9 cellular contexts compared by ENCODE assay signal in the genomic region with DNA sequence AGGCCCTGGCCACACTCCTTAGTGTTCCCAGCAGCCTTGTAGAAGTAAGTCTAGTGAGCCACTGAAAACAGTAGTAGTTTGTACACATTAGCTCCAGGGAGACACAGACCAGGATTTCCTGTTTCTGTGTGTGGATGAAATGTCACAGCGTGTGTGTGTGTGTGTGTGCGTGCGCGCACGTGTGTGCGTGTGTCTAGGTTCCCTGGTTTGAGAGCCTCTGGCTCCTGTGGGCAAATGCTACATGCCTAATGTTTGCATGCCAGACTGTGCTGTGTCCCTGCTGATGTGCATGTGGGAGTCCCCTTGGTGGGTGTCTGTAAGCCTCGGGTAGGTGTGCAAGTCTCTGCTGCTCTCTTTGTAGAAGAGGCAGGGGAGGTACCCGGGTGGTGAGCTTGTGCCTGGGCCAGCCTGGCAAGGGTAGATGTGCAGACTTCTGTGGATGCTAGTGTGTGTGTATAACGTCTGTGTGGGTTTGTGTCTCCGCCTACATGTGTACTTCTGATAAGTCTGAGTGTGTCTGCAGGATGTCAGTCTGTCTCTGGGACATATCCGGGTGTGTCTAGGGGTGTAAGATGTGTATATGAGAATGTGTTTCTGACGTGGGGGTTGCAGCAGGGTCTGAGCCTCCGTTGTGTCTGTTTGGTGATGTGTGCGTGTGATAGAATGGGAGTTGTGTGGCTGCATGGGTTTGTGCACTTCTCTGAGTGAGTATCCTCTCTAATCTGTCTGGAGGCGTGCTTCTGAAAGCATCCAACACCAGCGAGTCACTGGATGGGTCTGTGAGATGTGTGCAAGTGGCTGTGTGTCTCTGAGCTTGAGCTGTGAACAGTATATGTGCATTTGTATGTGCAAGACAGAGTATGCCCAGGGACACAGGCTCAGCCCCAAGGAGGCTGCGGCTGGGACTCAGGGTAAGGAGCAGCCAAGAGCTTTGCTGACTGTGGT. TPM values are rescaled to one million over a fixed set of nuclear protein-coding genes. Genes with fewer than 3 reads are reported as not detected.
DNase-seq lines count a peak whose midpoint lies in the region; ATAC-seq and TF ChIP-seq lines count a peak whose summit lies in the region.
"Had no signal": no experiment of that assay in that cellular context is flagged by ENCODE, and none has a peak within 500 bp of the region (broad histone marks: within the 10 kb centered on the region; RNA-seq: fewer than 3 reads in every experiment).

No MANE protein-coding gene starts in this region.

- peaks cover 60% of the 10 kb centered on the region for H3K9me1 ChIP-seq in IMR-90 (ENCODE audit: insufficient read depth, low read length)

- no peaks in the 10 kb centered on the region for H3K9me2 ChIP-seq in PC-9 (ENCODE audit: insufficient read depth)

- H3K9me3 Mint-ChIP-seq in activated B cell treated with CpG ODN at 0.5 μM for 24 hours (no peaks in the 10 kb centered on the region), immature natural killer cell (no peaks in the 10 kb centered on the region)

- no peaks in the 10 kb centered on the region for H3K27me3 Mint-ChIP-seq in activated B cell treated with CpG ODN at 0.5 μM for 24 hours
- H3K27me3 Mint-ChIP-seq in immature natural killer cell (ENCODE audit: low read depth in 3 of 3), result peaks cover 2 to 3% (median 2%) of the 10 kb centered on the region in 3 donors

- H3K4me1 Mint-ChIP-seq in activated B cell treated with CpG ODN at 0.5 μM for 24 hours (peaks cover 83% of the 10 kb centered on the region), immature natural killer cell (peaks cover 5 to 7% of the 10 kb centered on the region in 2 donors)

- H4K8ac ChIP-seq in IMR-90 (ENCODE audit: low read depth in 2 of 2, low read length in 2 of 2), result peak overlapping the region in 1 of 2 experiments; percentile 38; a peak in 1 of 4 replicates

- intact Hi-C loops in IMR-90 (cut with micrococcal nuclease), result no loop called here
- intact Hi-C loops in activated B cell treated with CpG ODN at 0.5 μM for 24 hours (cut with micrococcal nuclease), result no loop called here
- intact Hi-C loops in esophagus squamous epithelium (cut with DNase I), result no loop called here
- intact Hi-C loops in PC-9 (cut with micrococcal nuclease; ENCODE audit: unreplicated experiment), result no loop called here

- peaks cover 14% of the 10 kb centered on the region for H3K36me3 ChIP-seq in IMR-90 (ENCODE audit: control insufficient read depth, insufficient read depth, low read length)
- H3K36me3 ChIP-seq in esophagus squamous epithelium, result peaks cover 0 to 16% (median 0%) of the 10 kb centered on the region in 3 donors
- H3K36me3 ChIP-seq in PC-9 (ENCODE audit: low read depth), result no peaks in the 10 kb centered on the region

- H3K27ac Mint-ChIP-seq in activated B cell treated with CpG ODN at 0.5 μM for 24 hours (peak overlapping the region; percentile 4), immature natural killer cell (peak overlapping the region in 1 of 6 donors; percentile 37)

- no peak for TF ChIP-seq POLR2A in IMR-90 (IDR thresholded peaks at IDR 0.05; ENCODE audit: low read depth, low read length)
- no peak for TF ChIP-seq POLR2A in esophagus squamous epithelium (IDR thresholded peaks at IDR 0.05)

- peak; percentile 56 for DNase-seq in IMR-90
- DNase-seq in activated B cell treated with CpG ODN at 0.5 μM for 24 hours, result no peak
- DNase-seq in esophagus squamous epithelium (lab: John Stamatoyannopoulos, UW), result no peak
- DNase-seq in immature natural killer cell, result no peak
- DNase-seq in PC-9, result no peak
- no peak for DNase-seq in dedifferentiated amniotic fluid mesenchymal stem cell (ENCODE audit: extremely low spot score)

- peaks cover 13% of the 10 kb centered on the region; the same call in 1 of the 2 replicates for H3F3A ChIP-seq in PC-9 (ENCODE audit: insufficient read depth, low read depth)

- peak overlapping the region; percentile 7; the same call in 1 of the 2 replicates for H3K4me2 ChIP-seq in IMR-90 (ENCODE audit: low read depth, low read length)
- H3K4me2 ChIP-seq in PC-9, result no peak overlapping the region

- dilution Hi-C loops in IMR-90 (cut with HindIII; ENCODE audit: low sequenced_read_pairs, unreplicated experiment), result no loop called here

- peak overlapping the region; percentile 73 for H3K23ac ChIP-seq in IMR-90 (ENCODE audit: low read depth, low read length)

- H3K9me3 ChIP-seq in IMR-90 (ENCODE audit: control insufficient read depth, insufficient read depth, low read length), result no peaks in the 10 kb centered on the region
- H3K9me3 ChIP-seq in esophagus squamous epithelium, result no peaks in the 10 kb centered on the region
- H3K9me3 ChIP-seq in PC-9 (ENCODE audit: insufficient read depth, low read depth), result no peaks in the 10 kb centered on the region

- peak overlapping the region; percentile 3; the same call in 1 of the 2 replicates for H4K5ac ChIP-seq in IMR-90 (ENCODE audit: low read depth, low read length)

- BruUV-seq in IMR-90 (replicated peaks; lab: Mats Ljungman, UMichigan) (no TSS peak), PC-9 (replicated peaks; lab: Mats Ljungman, UMichigan) (no TSS peak)

- H3K56ac ChIP-seq in IMR-90 (ENCODE audit: extremely low read depth, insufficient read depth, low read length), result no peak overlapping the region

- no peak overlapping the region for H3K9ac ChIP-seq in IMR-90 (ENCODE audit: low read depth, low read length)

- no peak overlapping the region for H2BK15ac ChIP-seq in IMR-90 (ENCODE audit: low read depth, low read length)

- H3K14ac ChIP-seq in IMR-90 (replicated peaks; ENCODE audit: low read depth, low read length), result peak overlapping the region; percentile 25

- POLR2A ChIA-PET in IMR-90 (lab: Charles Lee; ENCODE audit: unreplicated experiment), result interaction anchor here (0.6 kb wide), 1 partner anchor 9 kb away, joined by 4 read pairs; no protein-coding TSS in a partner anchor
- POLR2A ChIA-PET in activated B cell treated with CpG ODN at 0.5 μM for 24 hours (lab: Charles Lee), result interaction anchor here (0.6 to 1.4 kb wide), 6 partner anchors 9 to 83 kb away, joined by 3 to 6 read pairs (median 4); a partner anchor contains a TSS
- POLR2A ChIA-PET in PC-9 (lab: Charles Lee; ENCODE audit: unreplicated experiment), result interaction anchor here (0.6 to 0.7 kb wide), 4 partner anchors 37 to 770 kb away, joined by 3 to 8 read pairs (median 4); no protein-coding TSS in a partner anchor

- H3K27ac ChIP-seq in IMR-90 (ENCODE audit: insufficient read depth, low read length) (peak overlapping the region; percentile 32; the same call in 1 of the 2 replicates), esophagus squamous epithelium (peak overlapping the region; percentile 31 to 87 (median 66)), skin epidermis (peak overlapping the region in 15 of 21 experiments; percentile 0 to 81 (median 45)), PC-9 (no peak overlapping the region)

- H3K79me1 ChIP-seq in IMR-90 (ENCODE audit: low read depth in 1 of 2, low read length in 2 of 2), result peaks cover 14 to 92% of the 10 kb centered on the region in 2 experiments; a peak in 3 of 4 replicates

- H4K20me1 ChIP-seq in IMR-90 (ENCODE audit: insufficient read depth, low read length), result peaks cover 79% of the 10 kb centered on the region
- H4K20me1 ChIP-seq in PC-9 (ENCODE audit: insufficient read depth), result no peaks in the 10 kb centered on the region; the same call in 1 of the 2 replicates

- WGBS in IMR-90 (ENCODE audit: extremely low coverage in 2 of 2, insufficient read length in 1 of 2), 2 experiments, result 65% methylated on average over 11 of the region's 17 CpGs; no CpG with 5 or more reads in 1 of the 2 experiments
- WGBS in esophagus squamous epithelium, 2 donors, result 43 to 46% methylated on average over 8 to 10 of the region's 17 CpGs

- peak overlapping the region; percentile 79 for H2AK9ac ChIP-seq in IMR-90 (replicated peaks; ENCODE audit: low read depth, low read length, poor library complexity)

- H2BK5ac ChIP-seq in IMR-90 (ENCODE audit: low read depth, low read length, poor library complexity, severe bottlenecking), result peak overlapping the region; percentile 40

- peak overlapping the region; percentile 38; the same call in 1 of the 2 replicates for H4K91ac ChIP-seq in IMR-90 (ENCODE audit: insufficient read depth, low read depth, low read length)

- peak overlapping the region; percentile 8 for H3K4ac ChIP-seq in IMR-90 (ENCODE audit: low read depth, low read length)

- H2BK120ac ChIP-seq in IMR-90 (ENCODE audit: low read depth, low read length), result peak overlapping the region; percentile 22; the same call in 1 of the 2 replicates

- H3K4me3 ChIP-seq in IMR-90 (ENCODE audit: insufficient read depth, low read depth, low read length) (no peak overlapping the region), esophagus squamous epithelium (no peak overlapping the region), skin epidermis (no peak overlapping the region), PC-9 (no peak overlapping the region)

- H3K4me3 Mint-ChIP-seq in activated B cell treated with CpG ODN at 0.5 μM for 24 hours, result no peak overlapping the region
- H3K4me3 Mint-ChIP-seq in immature natural killer cell, result no peak overlapping the region

- in situ Hi-C loops in IMR-90 (cut with MboI; ENCODE audit: low sequenced_read_pairs), result no loop called here

- H3K4me1 ChIP-seq in IMR-90 (ENCODE audit: control insufficient read depth, insufficient read depth, low read length) (peaks cover 58% of the 10 kb centered on the region), esophagus squamous epithelium (peaks cover 49 to 97% (median 91%) of the 10 kb centered on the region in 3 donors), PC-9 (replicated peaks; ENCODE audit: insufficient read depth) (0 out of 2 replicates have a peak, but pooled peaks cover 7% of the 10 kb centered on the region)

- no peak overlapping the region for H2AFZ ChIP-seq in IMR-90 (replicated peaks; ENCODE audit: low read length, poor library complexity)
- H2AFZ ChIP-seq in PC-9, result no peak overlapping the region

- H2AK5ac ChIP-seq in IMR-90 (ENCODE audit: low read depth, low read length), result peak overlapping the region; percentile 33

- no peak for ATAC-seq in IMR-90 (ENCODE audit: low read depth)
- ATAC-seq in activated B cell treated with CpG ODN at 0.5 μM for 24 hours (ENCODE audit: low read depth), result peak; percentile 23
- ATAC-seq in GM18520 (IDR thresholded peaks at IDR 0.05; ENCODE audit: unreplicated experiment), result no peak
- ATAC-seq: HCT116 had no signal

- CTCF ChIA-PET in IMR-90 (lab: Yijun Ruan, JAX) (interaction anchor here (0.5 to 1.6 kb wide), 3 partner anchors 31 to 88 kb away, joined by 3 to 6 read pairs (median 4); no protein-coding TSS in a partner anchor), activated B cell treated with CpG ODN at 0.5 μM for 24 hours (lab: Charles Lee) (interaction anchor here (0.8 kb wide), 2 partner anchors 20 to 48 kb away, joined by 3 to 4 read pairs; no protein-coding TSS in a partner anchor), PC-9 (lab: Charles Lee) (interaction anchor here (0.5 kb wide), 1 partner anchor 47 kb away, joined by 6 read pairs; no protein-coding TSS in a partner anchor)

- no peak for TF ChIP-seq RAD21 in IMR-90 (IDR thresholded peaks at IDR 0.05; ENCODE audit: low read length)

- no peak overlapping the region for H2BK20ac ChIP-seq in IMR-90 (ENCODE audit: low read depth, low read length)

- TF ChIP-seq CTCF in IMR-90 (conservative IDR thresholded peaks at IDR 0.05; ENCODE audit: low read depth, low read length), result no peak
- TF ChIP-seq CTCF in activated B cell treated with CpG ODN at 0.5 μM for 24 hours (IDR thresholded peaks at IDR 0.05), result no peak
- TF ChIP-seq CTCF in esophagus squamous epithelium (IDR thresholded peaks at IDR 0.05), result no peak
- no peak for TF ChIP-seq CTCF in PC-9 (conservative IDR thresholded peaks at IDR 0.05)

- H3K27me3 ChIP-seq in IMR-90 (ENCODE audit: control insufficient read depth, insufficient read depth, low read length) (no peaks in the 10 kb centered on the region), esophagus squamous epithelium (no peaks in the 10 kb centered on the region), PC-9 (ENCODE audit: insufficient read depth, low read depth) (no peaks in the 10 kb centered on the region)

- H3K36me3 Mint-ChIP-seq in activated B cell treated with CpG ODN at 0.5 μM for 24 hours (ENCODE audit: low read depth) (peaks cover 15% of the 10 kb centered on the region), immature natural killer cell (no peaks in the 10 kb centered on the region)

- no peak overlapping the region for H3K18ac ChIP-seq in IMR-90 (ENCODE audit: low read depth, low read length)

- no peaks in the 10 kb centered on the region for H3K79me2 ChIP-seq in PC-9 (ENCODE audit: low read depth)

RNA-seq across cellular contexts. Expression of a gene that starts 19.0 kb away (rescaled TPM):
- total RNA-seq in IMR-90 (2012; rRNA removed), result under 0.01 and 0.18 TPM in 2 replicates
- polyA plus RNA-seq in IMR-90 (2012; rRNA removed), result 0.07 and 0.19 TPM in 2 replicates
- polyA plus RNA-seq in IMR-90 (2012; cell fraction: cytosol; rRNA removed), result 0.05 and 0.08 TPM in 2 replicates
- polyA plus RNA-seq in IMR-90 (2012; cell fraction: nucleus; rRNA removed; ENCODE audit: low replicate concordance), result 0.07 and 0.10 TPM in 2 replicates
- not detected in 2 replicates for total RNA-seq in activated B cell treated with CpG ODN at 0.5 μM for 24 hours
- 1 to 10 TPM in 1 of 4 donors, under 1 TPM in 1, not detected in 2; 0.53 to 1.1 TPM for total RNA-seq in esophagus squamous epithelium
- under 1 TPM in 2 of 3 donors, not detected in 1; 0.38 to 0.55 TPM for polyA plus RNA-seq in immature natural killer cell
- not detected in 2 replicates for total RNA-seq in PC-9 (2021)
